In genomic region chr7:75985009-75985517, GRCh38 we compare ENCODE assay signal across 18 cellular contexts. TPM values are rescaled to one million over a fixed set of nuclear protein-coding genes. Genes with fewer than 3 reads are reported as not detected.
DNase-seq lines count a peak whose midpoint lies in the region; ATAC-seq and TF ChIP-seq lines count a peak whose summit lies in the region.
"Had no signal": no experiment of that assay in that cellular context is flagged by ENCODE, and none has a peak within 500 bp of the region (broad histone marks: within the 10 kb centered on the region; RNA-seq: fewer than 3 reads in every experiment).

No MANE protein-coding gene starts in this region.

- DNase-seq in left ventricle myocardium inferior (no peak), cardiac septum (ENCODE audit: low spot score) (no peak), chondrocyte (ENCODE audit: low spot score) (peak; percentile 93), right lobe of liver (peak in 1 of 3 donors; percentile 65), GM19240 (ENCODE audit: insufficient read length, low spot score) (no peak), NCI-H748 (lab: John Stamatoyannopoulos, UW; ENCODE audit: unreplicated experiment) (no peak)
- DNase-seq in stimulated activated naive B cell treated with anti-CD40 and anti-IgM and Interleukin-4, amounts not matched to agents 10 μg/mL and 1 μg/mL and 100 μg/mL, for 72 hours = no peak
- no peak for DNase-seq in activated CD4-positive, alpha-beta T cell treated with anti-CD3 and anti-CD28 coated beads, Interleukin-2, amount 50 U/mL, for 48 hours
- DNase-seq: DMS79, Kasumi-1, NCI-H1694, NCI-H2081 treated with DMSO at 0.1 percent for 48 hours, NCI-H2171 treated with DMSO at 0.1 percent for 48 hours, NCI-H524 treated with DMSO at 0.1 percent for 48 hours, OCI-M1, SHP77 had no signal

- H3K27me3 Mint-ChIP-seq in chondrocyte (ENCODE audit: low read depth) = no peaks in the 10 kb centered on the region
- no peaks in the 10 kb centered on the region for H3K27me3 Mint-ChIP-seq in stimulated activated naive B cell treated with anti-CD40 and anti-IgM and Interleukin-4, amounts not matched to agents 10 μg/mL and 1 μg/mL and 100 μg/mL, for 72 hours
- H3K27me3 Mint-ChIP-seq: B cell had no signal

- H3K4me3 Mint-ChIP-seq in chondrocyte (ENCODE audit: unreplicated experiment) = no peak overlapping the region
- no peak overlapping the region for H3K4me3 Mint-ChIP-seq in stimulated activated naive B cell treated with anti-CD40 and anti-IgM and Interleukin-4, amounts not matched to agents 10 μg/mL and 1 μg/mL and 100 μg/mL, for 72 hours
- H3K4me3 Mint-ChIP-seq: B cell had no signal

- H3K4me1 ChIP-seq in left ventricle myocardium inferior = peaks cover 44% of the 10 kb centered on the region
- peaks cover 0 to 32% (median 10%) of the 10 kb centered on the region in 4 donors for H3K4me1 ChIP-seq in right lobe of liver

- H3K4me3 ChIP-seq in left ventricle myocardium inferior (no peak overlapping the region), right lobe of liver (no peak overlapping the region)
- H3K4me3 ChIP-seq: A549 had no signal

- TF ChIP-seq POLR2A in right lobe of liver (IDR thresholded peaks at IDR 0.05) = no peak

- peak in 1 of 4 donors; percentile 0 for ATAC-seq in right lobe of liver
- no peak for ATAC-seq in stimulated activated naive B cell treated with anti-CD40 and anti-IgM and Interleukin-4, amounts not matched to agents 10 μg/mL and 1 μg/mL and 100 μg/mL, for 72 hours (replicated peaks)
- ATAC-seq: A549 had no signal

- no peaks in the 10 kb centered on the region for H3K9me3 Mint-ChIP-seq in chondrocyte (ENCODE audit: low read depth)
- H3K9me3 Mint-ChIP-seq in stimulated activated naive B cell treated with anti-CD40 and anti-IgM and Interleukin-4, amounts not matched to agents 10 μg/mL and 1 μg/mL and 100 μg/mL, for 72 hours = no peaks in the 10 kb centered on the region

- H3K27me3 ChIP-seq in left ventricle myocardium inferior (ENCODE audit: low read depth) (no peaks in the 10 kb centered on the region), right lobe of liver (no peaks in the 10 kb centered on the region)

- intact Hi-C loops in left ventricle myocardium inferior (cut with micrococcal nuclease) = no loop called here
- intact Hi-C loops in cardiac septum (cut with DNase I) = no loop called here
- intact Hi-C loops in right lobe of liver (cut with DNase I) = no loop called here

- TF ChIP-seq CTCF in left ventricle myocardium inferior (IDR thresholded peaks at IDR 0.05; ENCODE audit: borderline replicate concordance) = no peak
- no peak for TF ChIP-seq CTCF in chondrocyte (IDR thresholded peaks at IDR 0.05)
- TF ChIP-seq CTCF in right lobe of liver (IDR thresholded peaks at IDR 0.05) = no peak

- H3K9me3 ChIP-seq in left ventricle myocardium inferior (replicated peaks) (no peaks in the 10 kb centered on the region), right lobe of liver (no peaks in the 10 kb centered on the region)
- H3K9me3 ChIP-seq: A549 had no signal

- peaks cover 6% of the 10 kb centered on the region for H3K4me1 Mint-ChIP-seq in chondrocyte (ENCODE audit: low read depth)
- H3K4me1 Mint-ChIP-seq in stimulated activated naive B cell treated with anti-CD40 and anti-IgM and Interleukin-4, amounts not matched to agents 10 μg/mL and 1 μg/mL and 100 μg/mL, for 72 hours = peaks cover 17% of the 10 kb centered on the region in 2 donors

- H3K27ac ChIP-seq in left ventricle myocardium inferior (replicated peaks) (peak overlapping the region; percentile 34), right lobe of liver (peak overlapping the region in 2 of 3 donors; percentile 47 to 62)
- H3K27ac ChIP-seq: A549 had no signal

- H3K36me3 Mint-ChIP-seq in chondrocyte (ENCODE audit: low read depth) = peaks cover 12% of the 10 kb centered on the region
- peaks cover 39 to 56% of the 10 kb centered on the region in 2 donors for H3K36me3 Mint-ChIP-seq in stimulated activated naive B cell treated with anti-CD40 and anti-IgM and Interleukin-4, amounts not matched to agents 10 μg/mL and 1 μg/mL and 100 μg/mL, for 72 hours

- 50% methylated on average over 2 of the region's 21 CpGs for WGBS in right lobe of liver (ENCODE audit: insufficient coverage, low coverage, low lambda C conversion rate, missing lambda C conversion rate)

- H3K27ac Mint-ChIP-seq in chondrocyte (ENCODE audit: unreplicated experiment) = no peak overlapping the region
- H3K27ac Mint-ChIP-seq in stimulated activated naive B cell treated with anti-CD40 and anti-IgM and Interleukin-4, amounts not matched to agents 10 μg/mL and 1 μg/mL and 100 μg/mL, for 72 hours = peak overlapping the region; percentile 62
- H3K27ac Mint-ChIP-seq: B cell had no signal

- H3K36me3 ChIP-seq in left ventricle myocardium inferior (peaks cover 82% of the 10 kb centered on the region), right lobe of liver (peaks cover 0 to 78% (median 50%) of the 10 kb centered on the region in 4 donors)

RNA-seq across cellular contexts. Expression of gene TMEM120A, which starts 9.3 kb away (rescaled TPM):
- total RNA-seq in left ventricle myocardium inferior (163 TPM), cardiac septum (138 TPM), chondrocyte (28.8 to 36.0 TPM (median 30.6 TPM) in 3 replicates), right lobe of liver (100 to 1,000 TPM in 1 of 6 experiments, 10 to 100 TPM in 5; 20.8 to 104 (median 53.1) TPM)
